In the genomic region with DNA sequence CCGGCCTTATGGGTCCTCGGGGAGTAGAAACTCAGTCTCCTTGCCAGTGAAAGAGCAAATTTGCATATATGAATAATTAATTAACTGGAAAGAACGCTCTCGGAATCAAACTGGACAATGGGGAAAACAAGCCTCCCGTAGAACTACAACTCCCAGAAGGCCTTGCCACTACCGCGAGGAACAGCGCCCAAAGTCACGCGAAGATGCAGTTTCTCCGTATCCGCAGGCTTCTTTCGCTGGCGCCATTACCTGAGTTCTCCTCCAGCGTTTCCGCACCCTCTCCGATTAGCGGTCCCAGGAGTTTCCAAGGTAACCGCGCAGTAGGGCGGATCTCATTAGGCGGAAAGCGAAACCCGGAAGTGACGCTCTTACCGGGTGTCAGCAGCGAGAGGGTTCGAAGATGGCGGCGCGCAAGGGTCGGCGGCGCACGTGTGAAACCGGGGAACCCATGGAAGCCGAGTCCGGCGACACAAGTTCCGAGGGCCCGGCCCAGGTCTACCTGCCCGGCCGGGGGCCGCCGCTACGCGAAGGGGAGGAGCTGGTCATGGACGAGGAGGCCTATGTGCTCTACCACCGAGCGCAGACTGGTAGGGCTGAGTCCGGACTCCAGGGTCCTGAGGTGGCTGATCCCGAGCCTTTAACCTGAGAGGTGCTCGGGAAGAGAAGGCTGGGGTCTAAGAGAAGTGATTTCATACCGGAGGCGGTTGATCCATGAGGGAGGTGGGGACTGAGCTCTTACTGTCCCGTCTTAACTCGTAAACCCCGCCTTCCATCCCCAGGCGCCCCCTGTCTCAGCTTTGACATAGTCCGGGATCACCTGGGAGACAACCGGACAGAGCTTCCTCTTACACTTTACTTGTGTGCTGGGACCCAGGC, we compare ENCODE assay signal across 8 cellular contexts. TPM values are rescaled to one million over a fixed set of nuclear protein-coding genes. Genes with fewer than 3 reads are reported as not detected.
DNase-seq lines count a peak whose midpoint lies in the region; ATAC-seq and TF ChIP-seq lines count a peak whose summit lies in the region.

A gene (plus strand): TSS at position 378 of the 876 bp plus-strand sequence. CDS start 23 bp downstream, at position 401.

- H3K4me1 Mint-ChIP-seq in WTC11 (peaks cover 18% of the 10 kb centered on the region), immature natural killer cell (peaks cover 29 to 41% of the 10 kb centered on the region in 2 donors)

- H3K27ac Mint-ChIP-seq in WTC11 (peak within 1 kb of the TSS; percentile 99), immature natural killer cell (peak within 1 kb of the TSS; percentile 95 to 100 (median 99))

- CTCF ChIA-PET in WTC11 (lab: Charles Lee), result interaction anchor here (0.6 to 4.3 kb wide), 22 partner anchors 12 to 138 kb away, joined by 3 to 41 read pairs (median 4); a partner anchor contains a TSS

- H3K9me3 Mint-ChIP-seq in WTC11, result no peaks in the 10 kb centered on the region
- H3K9me3 Mint-ChIP-seq in immature natural killer cell, result no peaks in the 10 kb centered on the region

- peak within 1 kb of the TSS; percentile 85 to 99 for H3K4me3 ChIP-seq in cardiac fibroblast (replicated peaks in 1 of 2; ENCODE audit: low read depth in 2 of 2, low read length in 2 of 2)

- peaks cover 36% of the 10 kb centered on the region for H3K36me3 Mint-ChIP-seq in WTC11
- H3K36me3 Mint-ChIP-seq in immature natural killer cell, result peaks cover 13 to 23% (median 18%) of the 10 kb centered on the region in 3 donors

- peak within 1 kb of the TSS; percentile 93 for H3K4me3 Mint-ChIP-seq in WTC11
- H3K4me3 Mint-ChIP-seq in immature natural killer cell, result peak within 1 kb of the TSS; percentile 97 to 100 (median 99)

- TF ChIP-seq CTCF in WTC11 (IDR thresholded peaks at IDR 0.05) (no peak), cardiac fibroblast (IDR thresholded peaks at IDR 0.05; ENCODE audit: low read depth, low read length) (no peak)

- in situ Hi-C loops in ACHN (cut with HindIII; ENCODE audit: low pct_ligation_motif_present, low pct_unique_long_range_greater_than_20kb, low sequenced_read_pairs), result no loop called here

- DNase-seq in ACHN, result peak; percentile 97
- DNase-seq in NCI-H226, result peak; percentile 99
- DNase-seq in WTC11 (ENCODE audit: low spot score), result peak; percentile 91
- peak; percentile 97 to 98 for DNase-seq in cardiac fibroblast (ENCODE audit: low read depth in 2 of 2)
- peak; percentile 85 to 89 (median 86) for DNase-seq in immature natural killer cell
- DNase-seq in smooth muscle cell of the brain vasculature (ENCODE audit: low read depth, low spot score), result peak; percentile 65

- POLR2A ChIA-PET in WTC11 (lab: Charles Lee), result interaction anchor here (0.6 to 1.5 kb wide), 5 partner anchors 11 to 55 kb away, joined by 3 to 4 read pairs (median 4); a partner anchor contains a TSS

- ATAC-seq in GM18873 (IDR thresholded peaks at IDR 0.05; ENCODE audit: low FRiP score, unreplicated experiment), result peak; percentile 71
- peak; percentile 85 for ATAC-seq in HG03175 (IDR thresholded peaks at IDR 0.05; ENCODE audit: unreplicated experiment)
- ATAC-seq in WTC11, result peak; percentile 79

- H3K27me3 Mint-ChIP-seq in WTC11 (ENCODE audit: low read depth), result peaks cover 19% of the 10 kb centered on the region
- peaks cover 13 to 25% (median 22%) of the 10 kb centered on the region in 3 donors for H3K27me3 Mint-ChIP-seq in immature natural killer cell (ENCODE audit: low read depth in 3 of 3)

TF ChIP-seq in WTC11, 78 proteins besides CTCF, POLR2A, EP300 and RAD21:
- TF ChIP-seq, protein P1, sequence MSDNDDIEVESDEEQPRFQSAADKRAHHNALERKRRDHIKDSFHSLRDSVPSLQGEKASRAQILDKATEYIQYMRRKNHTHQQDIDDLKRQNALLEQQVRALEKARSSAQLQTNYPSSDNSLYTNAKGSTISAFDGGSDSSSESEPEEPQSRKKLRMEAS (CRISPR knock-in tag; IDR thresholded peaks at IDR 0.05), result peak; percentile 94
- TF ChIP-seq, protein P2, sequence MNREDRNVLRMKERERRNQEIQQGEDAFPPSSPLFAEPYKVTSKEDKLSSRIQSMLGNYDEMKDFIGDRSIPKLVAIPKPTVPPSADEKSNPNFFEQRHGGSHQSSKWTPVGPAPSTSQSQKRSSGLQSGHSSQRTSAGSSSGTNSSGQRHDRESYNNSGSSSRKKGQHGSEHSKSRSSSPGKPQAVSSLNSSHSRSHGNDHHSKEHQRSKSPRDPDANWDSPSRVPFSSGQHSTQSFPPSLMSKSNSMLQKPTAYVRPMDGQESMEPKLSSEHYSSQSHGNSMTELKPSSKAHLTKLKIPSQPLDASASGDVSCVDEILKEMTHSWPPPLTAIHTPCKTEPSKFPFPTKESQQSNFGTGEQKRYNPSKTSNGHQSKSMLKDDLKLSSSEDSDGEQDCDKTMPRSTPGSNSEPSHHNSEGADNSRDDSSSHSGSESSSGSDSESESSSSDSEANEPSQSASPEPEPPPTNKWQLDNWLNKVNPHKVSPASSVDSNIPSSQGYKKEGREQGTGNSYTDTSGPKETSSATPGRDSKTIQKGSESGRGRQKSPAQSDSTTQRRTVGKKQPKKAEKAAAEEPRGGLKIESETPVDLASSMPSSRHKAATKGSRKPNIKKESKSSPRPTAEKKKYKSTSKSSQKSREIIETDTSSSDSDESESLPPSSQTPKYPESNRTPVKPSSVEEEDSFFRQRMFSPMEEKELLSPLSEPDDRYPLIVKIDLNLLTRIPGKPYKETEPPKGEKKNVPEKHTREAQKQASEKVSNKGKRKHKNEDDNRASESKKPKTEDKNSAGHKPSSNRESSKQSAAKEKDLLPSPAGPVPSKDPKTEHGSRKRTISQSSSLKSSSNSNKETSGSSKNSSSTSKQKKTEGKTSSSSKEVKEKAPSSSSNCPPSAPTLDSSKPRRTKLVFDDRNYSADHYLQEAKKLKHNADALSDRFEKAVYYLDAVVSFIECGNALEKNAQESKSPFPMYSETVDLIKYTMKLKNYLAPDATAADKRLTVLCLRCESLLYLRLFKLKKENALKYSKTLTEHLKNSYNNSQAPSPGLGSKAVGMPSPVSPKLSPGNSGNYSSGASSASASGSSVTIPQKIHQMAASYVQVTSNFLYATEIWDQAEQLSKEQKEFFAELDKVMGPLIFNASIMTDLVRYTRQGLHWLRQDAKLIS (CRISPR knock-in tag; IDR thresholded peaks at IDR 0.05; ENCODE audit: borderline replicate concordance), result no peak
- TF ChIP-seq GTF2I (CRISPR knock-in tag; conservative IDR thresholded peaks at IDR 0.05) (no peak), SP1 (CRISPR knock-in tag; conservative IDR thresholded peaks at IDR 0.05) (peak; percentile 38), FOXK1 (CRISPR knock-in tag; IDR thresholded peaks at IDR 0.05) (peak; percentile 85), CREM (CRISPR knock-in tag; IDR thresholded peaks at IDR 0.05) (peak; percentile 92), ETV6 (CRISPR knock-in tag; IDR thresholded peaks at IDR 0.05) (peak; percentile 86; the same call in 1 of the 2 replicates), ESRRA (CRISPR knock-in tag; IDR thresholded peaks at IDR 0.05; ENCODE audit: borderline replicate concordance) (peak; percentile 28; the same call in 1 of the 2 replicates), ZNF138 (CRISPR knock-in tag; conservative IDR thresholded peaks at IDR 0.05) (no peak), FOXJ3 (CRISPR knock-in tag; IDR thresholded peaks at IDR 0.05; ENCODE audit: borderline replicate concordance) (no peak), TP53 (CRISPR knock-in tag; IDR thresholded peaks at IDR 0.05) (no peak)
- TF ChIP-seq, protein P3, sequence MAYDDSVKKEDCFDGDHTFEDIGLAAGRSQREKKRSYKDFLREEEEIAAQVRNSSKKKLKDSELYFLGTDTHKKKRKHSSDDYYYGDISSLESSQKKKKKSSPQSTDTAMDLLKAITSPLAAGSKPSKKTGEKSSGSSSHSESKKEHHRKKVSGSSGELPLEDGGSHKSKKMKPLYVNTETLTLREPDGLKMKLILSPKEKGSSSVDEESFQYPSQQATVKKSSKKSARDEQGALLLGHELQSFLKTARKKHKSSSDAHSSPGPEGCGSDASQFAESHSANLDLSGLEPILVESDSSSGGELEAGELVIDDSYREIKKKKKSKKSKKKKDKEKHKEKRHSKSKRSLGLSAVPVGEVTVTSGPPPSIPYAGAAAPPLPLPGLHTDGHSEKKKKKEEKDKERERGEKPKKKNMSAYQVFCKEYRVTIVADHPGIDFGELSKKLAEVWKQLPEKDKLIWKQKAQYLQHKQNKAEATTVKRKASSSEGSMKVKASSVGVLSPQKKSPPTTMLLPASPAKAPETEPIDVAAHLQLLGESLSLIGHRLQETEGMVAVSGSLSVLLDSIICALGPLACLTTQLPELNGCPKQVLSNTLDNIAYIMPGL (CRISPR knock-in tag; IDR thresholded peaks at IDR 0.05), result peak; percentile 53; the same call in 1 of the 2 replicates
- TF ChIP-seq, protein P4, sequence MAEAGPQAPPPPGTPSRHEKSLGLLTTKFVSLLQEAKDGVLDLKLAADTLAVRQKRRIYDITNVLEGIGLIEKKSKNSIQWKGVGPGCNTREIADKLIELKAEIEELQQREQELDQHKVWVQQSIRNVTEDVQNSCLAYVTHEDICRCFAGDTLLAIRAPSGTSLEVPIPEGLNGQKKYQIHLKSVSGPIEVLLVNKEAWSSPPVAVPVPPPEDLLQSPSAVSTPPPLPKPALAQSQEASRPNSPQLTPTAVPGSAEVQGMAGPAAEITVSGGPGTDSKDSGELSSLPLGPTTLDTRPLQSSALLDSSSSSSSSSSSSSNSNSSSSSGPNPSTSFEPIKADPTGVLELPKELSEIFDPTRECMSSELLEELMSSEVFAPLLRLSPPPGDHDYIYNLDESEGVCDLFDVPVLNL (CRISPR knock-in tag; IDR thresholded peaks at IDR 0.05; ENCODE audit: borderline replicate concordance, low read depth), result no peak

RNA-seq across cellular contexts. Expression of the gene that starts here (rescaled TPM):
- total RNA-seq in WTC11 (2021), result 59.8 to 67.2 TPM (median 61.6 TPM) in 3 replicates
- polyA plus RNA-seq in immature natural killer cell, result 10 to 100 TPM; 32.3 to 42.4 (median 34.6) TPM

Comparison
In these comparisons a context has a peak if more than half of its experiments do, and no peak if none do; other contexts are left out.
1. Peak in every context shown above with its lines: DNase-seq, ATAC-seq and H3K4me3 ChIP-seq.